In the genomic region with DNA sequence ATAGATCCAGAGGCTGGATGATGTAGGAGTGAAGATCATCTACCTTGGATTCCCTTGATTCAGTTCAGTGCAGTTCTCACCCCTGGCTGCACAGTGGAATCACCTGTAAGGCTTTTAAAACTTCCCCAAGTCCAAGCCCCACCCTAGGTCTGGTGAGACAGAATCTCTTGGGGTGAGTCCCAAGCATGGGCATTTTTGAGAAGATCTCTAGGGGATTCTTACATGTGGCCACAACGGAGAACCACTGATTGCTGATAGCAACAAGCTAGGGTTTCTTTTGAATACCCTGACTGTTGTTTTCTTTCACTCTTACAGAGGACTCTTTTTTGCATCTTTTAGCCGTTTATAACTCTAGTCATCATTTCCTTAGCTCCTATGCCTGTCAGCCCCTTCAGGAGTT, we compare ENCODE assay signal across 20 cellular contexts.
DNase-seq lines count a peak whose midpoint lies in the region; ATAC-seq, FAIRE-seq and TF ChIP-seq lines count a peak whose summit lies in the region.
"Had no signal": no experiment of that assay in that cellular context is flagged by ENCODE, and none has a peak within 500 bp of the region (broad histone marks: within the 10 kb centered on the region; RNA-seq: fewer than 3 reads in every experiment).

No MANE protein-coding gene starts in this region.

- H3K27ac Mint-ChIP-seq in neural progenitor cell = no peak overlapping the region
- H3K27ac Mint-ChIP-seq in activated CD4-positive, alpha-beta T cell treated with anti-CD3 and anti-CD28 coated beads, Interleukin-2, amount 10 ng/mL, durations not matched to agents 24 days and 14 days = no peak overlapping the region

- H2AFZ ChIP-seq in IMR-90 (replicated peaks; ENCODE audit: low read length, poor library complexity) = no peak overlapping the region
- peak overlapping the region; percentile 13 for H2AFZ ChIP-seq in endothelial cell of umbilical vein (ENCODE audit: low read depth, low read length)
- H2AFZ ChIP-seq in neural progenitor cell (replicated peaks) = peak overlapping the region; percentile 97

- H2BK15ac ChIP-seq in IMR-90 (ENCODE audit: low read depth, low read length) = peak overlapping the region; percentile 23; the same call in 1 of the 3 replicates

- H3K36me3 ChIP-seq in IMR-90 (ENCODE audit: control insufficient read depth, insufficient read depth, low read length) (no peaks in the 10 kb centered on the region), endothelial cell of umbilical vein (ENCODE audit: control insufficient read depth in 2 of 2, extremely low read depth in 1 of 2, insufficient read depth in 2 of 2, low read length in 2 of 2) (no peaks in the 10 kb centered on the region), neural progenitor cell (no peaks in the 10 kb centered on the region)
- H3K36me3 ChIP-seq: SJSA1 had no signal

- peak overlapping the region; percentile 70 for H3K4ac ChIP-seq in IMR-90 (ENCODE audit: low read depth, low read length)

- no peak for FAIRE-seq in endothelial cell of umbilical vein (lab: Jason Lieb, UNC)
- FAIRE-seq: GM18507, K562 had no signal

- H3F3A ChIP-seq in neural progenitor cell (ENCODE audit: low read depth) = no peaks in the 10 kb centered on the region

- H2AK9ac ChIP-seq in IMR-90 (replicated peaks; ENCODE audit: low read depth, low read length, poor library complexity) = no peak overlapping the region

- H3K9me3 ChIP-seq in IMR-90 (ENCODE audit: control insufficient read depth, insufficient read depth, low read length) (no peaks in the 10 kb centered on the region), endothelial cell of umbilical vein (replicated peaks; ENCODE audit: control insufficient read depth, insufficient read depth, low read length) (no peaks in the 10 kb centered on the region), neural progenitor cell (ENCODE audit: low read depth) (no peaks in the 10 kb centered on the region)
- H3K9me3 ChIP-seq: SJSA1 had no signal

- H3K18ac ChIP-seq in IMR-90 (ENCODE audit: low read depth, low read length) = no peak overlapping the region

- H3K4me3 ChIP-seq in IMR-90 (ENCODE audit: insufficient read depth, low read depth, low read length) (no peak overlapping the region), endothelial cell of umbilical vein (replicated peaks in 1 of 3; ENCODE audit: insufficient read depth in 1 of 3, low read depth in 1 of 3, low read length in 3 of 3) (no peak overlapping the region), neural progenitor cell (no peak overlapping the region)
- H3K4me3 ChIP-seq: K562, SJSA1 had no signal

- BruUV-seq in IMR-90 (replicated peaks; lab: Mats Ljungman, UMichigan) = no TSS peak
- BruUV-seq in endothelial cell of umbilical vein (replicated peaks; lab: Mats Ljungman, UMichigan) = no TSS peak

- peak overlapping the region; percentile 86; the same call in 1 of the 2 replicates for H2BK20ac ChIP-seq in IMR-90 (ENCODE audit: low read depth, low read length)

- H2BK5ac ChIP-seq in IMR-90 (ENCODE audit: low read depth, low read length, poor library complexity, severe bottlenecking) = no peak overlapping the region

- dilution Hi-C loops in IMR-90 (cut with HindIII; ENCODE audit: low sequenced_read_pairs, unreplicated experiment) = no loop called here
- dilution Hi-C loops in endothelial cell of umbilical vein (cut with MboI; ENCODE audit: extremely low pct_ligation_motif_present, low sequenced_read_pairs) = no loop called here

- no peaks in the 10 kb centered on the region for H3K36me3 Mint-ChIP-seq in neural progenitor cell
- no peaks in the 10 kb centered on the region for H3K36me3 Mint-ChIP-seq in activated CD4-positive, alpha-beta T cell treated with anti-CD3 and anti-CD28 coated beads, Interleukin-2, amount 10 ng/mL, durations not matched to agents 24 days and 14 days (ENCODE audit: low read depth)

- H4K91ac ChIP-seq in IMR-90 (ENCODE audit: insufficient read depth, low read depth, low read length) = 0 out of 2 replicates have a peak overlapping the region, but pooled peaks have one; percentile 66

- TF ChIP-seq POLR2A in IMR-90 (IDR thresholded peaks at IDR 0.05; ENCODE audit: low read depth, low read length) (no peak), endothelial cell of umbilical vein (IDR thresholded peaks at IDR 0.05; ENCODE audit: low read depth, low read length) (no peak)

- H3K4me3 Mint-ChIP-seq in neural progenitor cell = no peak overlapping the region
- H3K4me3 Mint-ChIP-seq in activated CD4-positive, alpha-beta T cell treated with anti-CD3 and anti-CD28 coated beads, Interleukin-2, amount 10 ng/mL, durations not matched to agents 24 days and 14 days = no peak overlapping the region

- no peak for TF ChIP-seq RAD21 in IMR-90 (IDR thresholded peaks at IDR 0.05; ENCODE audit: low read length)

- H3K27me3 Mint-ChIP-seq in neural progenitor cell (ENCODE audit: insufficient read depth, low read depth) = peaks cover 2% of the 10 kb centered on the region
- H3K27me3 Mint-ChIP-seq in activated CD4-positive, alpha-beta T cell treated with anti-CD3 and anti-CD28 coated beads, Interleukin-2, amount 10 ng/mL, durations not matched to agents 24 days and 14 days = peaks cover 4% of the 10 kb centered on the region

- intact Hi-C loops in IMR-90 (cut with micrococcal nuclease) (no loop called here), endothelial cell of umbilical vein (cut with micrococcal nuclease) (no loop called here)
- intact Hi-C loops in activated CD4-positive, alpha-beta T cell treated with anti-CD3 and anti-CD28 coated beads, Interleukin-2, amount 10 ng/mL, durations not matched to agents 24 days and 14 days (cut with micrococcal nuclease) = no loop called here

- DNase-seq in IMR-90 (no peak), endothelial cell of umbilical vein (ENCODE audit: low read depth, low spot score) (no peak), neural progenitor cell (ENCODE audit: low spot score) (no peak)
- DNase-seq in activated CD4-positive, alpha-beta T cell treated with anti-CD3 and anti-CD28 coated beads, Interleukin-2, amount 10 ng/mL, durations not matched to agents 24 days and 14 days = no peak
- DNase-seq: Calu3, DMS79 treated with DMSO at 0.1 percent for 48 hours, GF-D8, GOT3, Kasumi-1, NCI-H1105 treated with DMSO at 0.1 percent for 48 hours, NCI-H146, NCI-H2029, NCI-H446, Right ventricle myocardium superior had no signal

- TF ChIP-seq CTCF in IMR-90 (conservative IDR thresholded peaks at IDR 0.05; ENCODE audit: low read depth, low read length) = no peak
- TF ChIP-seq CTCF in endothelial cell of umbilical vein (IDR thresholded peaks at IDR 0.05; ENCODE audit: extremely low read depth in 1 of 2, insufficient read depth in 1 of 2, low read depth in 1 of 2, low read length in 2 of 2) = no peak
- no peak for TF ChIP-seq CTCF in neural progenitor cell (IDR thresholded peaks at IDR 0.05)

- H3K79me2 ChIP-seq in endothelial cell of umbilical vein (ENCODE audit: control insufficient read depth, insufficient read depth, low read length) (no peaks in the 10 kb centered on the region), neural progenitor cell (ENCODE audit: low read depth) (no peaks in the 10 kb centered on the region)

- H2AK5ac ChIP-seq in IMR-90 (ENCODE audit: low read depth, low read length) = peak overlapping the region; percentile 26; the same call in 1 of the 2 replicates

- no peak overlapping the region for H3K9ac ChIP-seq in IMR-90 (ENCODE audit: low read depth, low read length)
- H3K9ac ChIP-seq in endothelial cell of umbilical vein (replicated peaks; ENCODE audit: extremely low read depth, insufficient read depth, low read length) = no peak overlapping the region
- no peak overlapping the region for H3K9ac ChIP-seq in neural progenitor cell

- ATAC-seq in GM18868 (IDR thresholded peaks at IDR 0.05; ENCODE audit: unreplicated experiment) (peak; percentile 72), IMR-90 (ENCODE audit: low read depth) (no peak), HG03280 (IDR thresholded peaks at IDR 0.05; ENCODE audit: unreplicated experiment) (no peak), HG03196 (IDR thresholded peaks at IDR 0.05; ENCODE audit: unreplicated experiment) (no peak)

- no peaks in the 10 kb centered on the region for H3K9me1 ChIP-seq in IMR-90 (ENCODE audit: insufficient read depth, low read length)
- no peaks in the 10 kb centered on the region for H3K9me1 ChIP-seq in endothelial cell of umbilical vein (replicated peaks; ENCODE audit: control insufficient read depth, extremely low read depth, insufficient read depth, low read length)

- no peak overlapping the region for H3K4me2 ChIP-seq in IMR-90 (ENCODE audit: low read depth, low read length)
- H3K4me2 ChIP-seq in endothelial cell of umbilical vein (ENCODE audit: insufficient read depth, low read length) = no peak overlapping the region
- no peak overlapping the region for H3K4me2 ChIP-seq in neural progenitor cell

- no peak overlapping the region for H4K5ac ChIP-seq in IMR-90 (ENCODE audit: low read depth, low read length)

- no peak overlapping the region for H3K27ac ChIP-seq in IMR-90 (ENCODE audit: insufficient read depth, low read length)
- no peak overlapping the region for H3K27ac ChIP-seq in endothelial cell of umbilical vein (ENCODE audit: insufficient read depth, low read depth, low read length)
- no peak overlapping the region for H3K27ac ChIP-seq in neural progenitor cell
- H3K27ac ChIP-seq: SJSA1 had no signal

- no peaks in the 10 kb centered on the region for H3K27me3 ChIP-seq in IMR-90 (ENCODE audit: control insufficient read depth, insufficient read depth, low read length)
- H3K27me3 ChIP-seq in endothelial cell of umbilical vein (ENCODE audit: control insufficient read depth in 2 of 2, insufficient read depth in 2 of 2, low read length in 2 of 2) = peaks cover 0 to 2% of the 10 kb centered on the region in 2 experiments
- H3K27me3 ChIP-seq in neural progenitor cell = no peaks in the 10 kb centered on the region
- H3K27me3 ChIP-seq: SJSA1 had no signal

- no peaks in the 10 kb centered on the region for H3K79me1 ChIP-seq in IMR-90 (ENCODE audit: low read depth in 1 of 2, low read length in 2 of 2)

- H3K14ac ChIP-seq in IMR-90 (replicated peaks; ENCODE audit: low read depth, low read length) = no peak overlapping the region

- in situ Hi-C loops in IMR-90 (cut with MboI; ENCODE audit: low sequenced_read_pairs) = no loop called here

- peaks cover 2% of the 10 kb centered on the region for H3K9me3 Mint-ChIP-seq in neural progenitor cell
- no peaks in the 10 kb centered on the region for H3K9me3 Mint-ChIP-seq in activated CD4-positive, alpha-beta T cell treated with anti-CD3 and anti-CD28 coated beads, Interleukin-2, amount 10 ng/mL, durations not matched to agents 24 days and 14 days

- H3K4me1 Mint-ChIP-seq in neural progenitor cell = no peaks in the 10 kb centered on the region
- no peaks in the 10 kb centered on the region for H3K4me1 Mint-ChIP-seq in activated CD4-positive, alpha-beta T cell treated with anti-CD3 and anti-CD28 coated beads, Interleukin-2, amount 10 ng/mL, durations not matched to agents 24 days and 14 days

- POLR2A ChIA-PET in IMR-90 (lab: Charles Lee; ENCODE audit: unreplicated experiment) = no interaction called here
- POLR2A ChIA-PET in endothelial cell of umbilical vein (lab: Charles Lee) = no interaction called here

- H3K4me1 ChIP-seq in IMR-90 (ENCODE audit: control insufficient read depth, insufficient read depth, low read length) (0 out of 2 replicates have a peak, but pooled peaks cover 2% of the 10 kb centered on the region), endothelial cell of umbilical vein (ENCODE audit: control insufficient read depth, extremely low read depth, insufficient read depth, low read length) (no peaks in the 10 kb centered on the region), neural progenitor cell (no peaks in the 10 kb centered on the region)

- WGBS in IMR-90 (ENCODE audit: extremely low coverage in 2 of 2, insufficient read length in 1 of 2), 2 experiments = no CpG with 5 or more reads among the region's 2 CpGs

- no peak overlapping the region for H3K56ac ChIP-seq in IMR-90 (ENCODE audit: extremely low read depth, insufficient read depth, low read length)

- peak overlapping the region; percentile 82 for H2BK120ac ChIP-seq in IMR-90 (ENCODE audit: low read depth, low read length)

- peak overlapping the region in 1 of 2 experiments; percentile 53; a peak in 1 of 4 replicates for H4K8ac ChIP-seq in IMR-90 (ENCODE audit: low read depth in 2 of 2, low read length in 2 of 2)

- CTCF ChIA-PET in IMR-90 (lab: Yijun Ruan, JAX) = interaction anchor here (0.8 to 0.9 kb wide), 2 partner anchors 64 to 75 kb away, joined by 3 to 5 read pairs; no protein-coding TSS in a partner anchor
- CTCF ChIA-PET in endothelial cell of umbilical vein (lab: Charles Lee) = interaction anchor here (1.0 to 2.2 kb wide), 5 partner anchors 11 to 222 kb away, joined by 3 to 8 read pairs (median 4); no protein-coding TSS in a partner anchor

- peak overlapping the region; percentile 69; the same call in 1 of the 2 replicates for H3K23ac ChIP-seq in IMR-90 (ENCODE audit: low read depth, low read length)

- H4K20me1 ChIP-seq in IMR-90 (ENCODE audit: insufficient read depth, low read length) = no peaks in the 10 kb centered on the region
- no peaks in the 10 kb centered on the region for H4K20me1 ChIP-seq in endothelial cell of umbilical vein (replicated peaks; ENCODE audit: control insufficient read depth, extremely low read depth, insufficient read depth, low read length)
- no peaks in the 10 kb centered on the region for H4K20me1 ChIP-seq in neural progenitor cell (ENCODE audit: low read depth)
